In the genomic region with DNA sequence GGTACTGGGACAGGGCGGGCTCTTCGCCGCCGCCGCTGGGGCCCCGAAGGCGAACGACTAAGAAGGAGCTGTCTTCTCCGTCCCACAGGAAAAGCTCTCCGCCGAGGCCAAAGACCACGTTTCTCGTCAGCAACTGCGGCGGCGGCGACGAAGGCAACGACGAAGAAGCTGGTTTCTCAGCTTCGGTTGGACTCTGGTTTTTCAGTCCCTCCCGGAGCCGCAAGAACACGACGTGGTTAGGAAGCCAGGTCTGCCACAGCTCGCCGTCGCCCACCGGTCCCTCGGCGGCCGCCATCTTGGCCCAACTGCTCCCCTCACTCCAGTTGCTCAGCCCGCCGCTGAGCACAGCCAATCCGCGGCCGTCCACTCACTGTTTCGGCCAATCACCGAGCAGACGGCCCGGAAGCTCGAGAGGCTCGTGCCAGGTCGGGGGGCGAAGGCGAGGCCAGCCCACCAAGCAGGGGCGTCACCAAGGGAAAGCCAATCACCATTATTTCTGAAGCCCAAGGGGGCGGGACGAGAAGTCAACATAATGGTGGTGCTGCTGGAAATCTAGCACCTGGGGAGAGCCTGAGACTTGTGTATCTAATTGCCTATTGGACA, we compare ENCODE assay signal across 8 cellular contexts. TPM values are rescaled to one million over a fixed set of nuclear protein-coding genes. Genes with fewer than 3 reads are reported as not detected.
DNase-seq lines count a peak whose midpoint lies in the region; ATAC-seq and TF ChIP-seq lines count a peak whose summit lies in the region.

A gene (minus strand): TSS at position 307 of the 603 bp plus-strand sequence. CDS start 12 bp downstream, at position 295.

- H3K27me3 ChIP-seq in SK-N-SH (ENCODE audit: insufficient read depth) (no peaks in the 10 kb centered on the region), suprapubic skin (no peaks in the 10 kb centered on the region)

- TF ChIP-seq RAD21 in SK-N-SH (IDR thresholded peaks at IDR 0.05; ENCODE audit: low read length) = no peak

- peaks cover 10% of the 10 kb centered on the region for H3F3A ChIP-seq in SK-N-SH (replicated peaks; ENCODE audit: insufficient read depth)

- H3K27ac ChIP-seq in SK-N-SH (ENCODE audit: low read depth in 2 of 2, low read length in 1 of 2) = peak within 1 kb of the TSS; percentile 76 to 82; a peak in 3 of 4 replicates
- H3K27ac ChIP-seq in suprapubic skin = peak within 1 kb of the TSS; percentile 92

- peak within 1 kb of the TSS; percentile 87 to 100 for H3K4me3 ChIP-seq in SK-N-SH (ENCODE audit: low read depth in 2 of 2, low read length in 1 of 2)
- peak within 1 kb of the TSS; percentile 77 for H3K4me3 ChIP-seq in suprapubic skin

- peak within 1 kb of the TSS; percentile 86 for H3K9ac ChIP-seq in SK-N-SH

- POLR2A ChIA-PET in SK-N-SH (lab: Yijun Ruan, JAX) = interaction anchor here (0.7 to 1.3 kb wide), 9 partner anchors 8 to 623 kb away, joined by 3 to 9 read pairs (median 5); a partner anchor contains a TSS

- H4K20me1 ChIP-seq in SK-N-SH (ENCODE audit: insufficient read depth) = no peaks in the 10 kb centered on the region

- H3K36me3 ChIP-seq in SK-N-SH (replicated peaks in 1 of 2; ENCODE audit: control insufficient read depth in 1 of 2, insufficient read depth in 2 of 2, low read length in 1 of 2) (peaks cover 36 to 52% of the 10 kb centered on the region in 2 experiments), suprapubic skin (peaks cover 26% of the 10 kb centered on the region)

- 0% methylated on average over 38 of the region's 49 CpGs for WGBS in SK-N-SH (ENCODE audit: low lambda C conversion rate)
- under 1% methylated on average over 35 of the region's 49 CpGs for WGBS in suprapubic skin

- H3K4me1 ChIP-seq in SK-N-SH (ENCODE audit: control insufficient read depth in 1 of 2, insufficient read depth in 2 of 2, low read depth in 1 of 2, low read length in 1 of 2) = peaks cover 6 to 17% of the 10 kb centered on the region in 2 experiments
- peaks cover 47% of the 10 kb centered on the region for H3K4me1 ChIP-seq in suprapubic skin

- TF ChIP-seq CTCF in SK-N-SH (IDR thresholded peaks at IDR 0.05) (no peak), suprapubic skin (IDR thresholded peaks at IDR 0.05) (no peak)

- H3K9me3 ChIP-seq in SK-N-SH = no peaks in the 10 kb centered on the region
- H3K9me3 ChIP-seq in suprapubic skin = no peaks in the 10 kb centered on the region

- peak within 1 kb of the TSS; percentile 94 for H3K4me2 ChIP-seq in SK-N-SH

- no peaks in the 10 kb centered on the region for H3K9me2 ChIP-seq in SK-N-SH

- ATAC-seq in HG02571 (IDR thresholded peaks at IDR 0.05; ENCODE audit: unreplicated experiment) = peak; percentile 88

- TF ChIP-seq POLR2A in suprapubic skin (IDR thresholded peaks at IDR 0.05) = peak; percentile 70 to 72

- H2AFZ ChIP-seq in SK-N-SH (ENCODE audit: low read depth) = peak within 1 kb of the TSS; percentile 86

- peak; percentile 90 for DNase-seq in GM04504 (ENCODE audit: low read depth)
- DNase-seq in NCI-H1048 (lab: John Stamatoyannopoulos, UW) = peak; percentile 86
- DNase-seq in SK-N-SH = peak; percentile 96
- peak; percentile 98 for DNase-seq in activated naive CD4-positive, alpha-beta T cell treated with anti-CD3 and anti-CD28 coated beads, Interleukin-2, amount 50 U/mL, for 16 hours
- peak; percentile 99 for DNase-seq in germinal center (ENCODE audit: low spot score)
- DNase-seq in nucleus accumbens (lab: John Stamatoyannopoulos, UW) = peak; percentile 74 to 99 (median 97)
- peak; percentile 97 to 98 for DNase-seq in suprapubic skin (ENCODE audit: low spot score in 2 of 2)

- CTCF ChIA-PET in SK-N-SH (lab: Yijun Ruan, JAX) = interaction anchor here (0.8 to 2.5 kb wide), 2 partner anchors 18 to 20 kb away, joined by 4 to 12 read pairs; a partner anchor contains a TSS

- peaks cover 73% of the 10 kb centered on the region for H3K79me2 ChIP-seq in SK-N-SH (ENCODE audit: insufficient read depth)

- TF ChIP-seq EP300 in SK-N-SH (IDR thresholded peaks at IDR 0.05; ENCODE audit: borderline replicate concordance in 1 of 2, low read depth in 1 of 2, low read length in 1 of 2) (no peak), suprapubic skin (IDR thresholded peaks at IDR 0.05) (no peak)

TF ChIP-seq in SK-N-SH, 30 proteins besides CTCF, POLR2A, EP300 and RAD21:
- TF ChIP-seq, protein P1, sequence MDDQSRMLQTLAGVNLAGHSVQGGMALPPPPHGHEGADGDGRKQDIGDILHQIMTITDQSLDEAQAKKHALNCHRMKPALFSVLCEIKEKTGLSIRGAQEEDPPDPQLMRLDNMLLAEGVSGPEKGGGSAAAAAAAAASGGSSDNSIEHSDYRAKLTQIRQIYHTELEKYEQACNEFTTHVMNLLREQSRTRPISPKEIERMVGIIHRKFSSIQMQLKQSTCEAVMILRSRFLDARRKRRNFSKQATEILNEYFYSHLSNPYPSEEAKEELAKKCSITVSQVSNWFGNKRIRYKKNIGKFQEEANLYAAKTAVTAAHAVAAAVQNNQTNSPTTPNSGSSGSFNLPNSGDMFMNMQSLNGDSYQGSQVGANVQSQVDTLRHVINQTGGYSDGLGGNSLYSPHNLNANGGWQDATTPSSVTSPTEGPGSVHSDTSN (IDR thresholded peaks at IDR 0.05) = no peak
- TF ChIP-seq, protein P2, sequence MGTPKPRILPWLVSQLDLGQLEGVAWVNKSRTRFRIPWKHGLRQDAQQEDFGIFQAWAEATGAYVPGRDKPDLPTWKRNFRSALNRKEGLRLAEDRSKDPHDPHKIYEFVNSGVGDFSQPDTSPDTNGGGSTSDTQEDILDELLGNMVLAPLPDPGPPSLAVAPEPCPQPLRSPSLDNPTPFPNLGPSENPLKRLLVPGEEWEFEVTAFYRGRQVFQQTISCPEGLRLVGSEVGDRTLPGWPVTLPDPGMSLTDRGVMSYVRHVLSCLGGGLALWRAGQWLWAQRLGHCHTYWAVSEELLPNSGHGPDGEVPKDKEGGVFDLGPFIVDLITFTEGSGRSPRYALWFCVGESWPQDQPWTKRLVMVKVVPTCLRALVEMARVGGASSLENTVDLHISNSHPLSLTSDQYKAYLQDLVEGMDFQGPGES (IDR thresholded peaks at IDR 0.05; ENCODE audit: low read depth, low read length) = peak; percentile 47
- peak; percentile 73 for TF ChIP-seq RFX5 (IDR thresholded peaks at IDR 0.05; ENCODE audit: low read length)
- TF ChIP-seq GABPA (IDR thresholded peaks at IDR 0.05; ENCODE audit: low read depth) = peak; percentile 72
- TF ChIP-seq YY1 (IDR thresholded peaks at IDR 0.05; ENCODE audit: low read depth) = peak; percentile 92
- TF ChIP-seq FOXJ3 (CRISPR knock-in tag; IDR thresholded peaks at IDR 0.05) = no peak
- peak; percentile 91 for TF ChIP-seq TAF1 (IDR thresholded peaks at IDR 0.05; ENCODE audit: borderline replicate concordance, low read depth, low read length)
- peak; percentile 74; the same call in 1 of the 2 replicates for TF ChIP-seq POLR2AphosphoS5 (IDR thresholded peaks at IDR 0.05; ENCODE audit: low read depth, low read length)
- TF ChIP-seq GATA2 (CRISPR knock-in tag; IDR thresholded peaks at IDR 0.05) = no peak
- TF ChIP-seq, protein P3, sequence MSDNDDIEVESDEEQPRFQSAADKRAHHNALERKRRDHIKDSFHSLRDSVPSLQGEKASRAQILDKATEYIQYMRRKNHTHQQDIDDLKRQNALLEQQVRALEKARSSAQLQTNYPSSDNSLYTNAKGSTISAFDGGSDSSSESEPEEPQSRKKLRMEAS (IDR thresholded peaks at IDR 0.05; ENCODE audit: low read depth) = no peak
- no peak for TF ChIP-seq EZH2phosphoT487 (IDR thresholded peaks at IDR 0.05; ENCODE audit: borderline replicate concordance, low read depth)
- TF ChIP-seq, protein P4, sequence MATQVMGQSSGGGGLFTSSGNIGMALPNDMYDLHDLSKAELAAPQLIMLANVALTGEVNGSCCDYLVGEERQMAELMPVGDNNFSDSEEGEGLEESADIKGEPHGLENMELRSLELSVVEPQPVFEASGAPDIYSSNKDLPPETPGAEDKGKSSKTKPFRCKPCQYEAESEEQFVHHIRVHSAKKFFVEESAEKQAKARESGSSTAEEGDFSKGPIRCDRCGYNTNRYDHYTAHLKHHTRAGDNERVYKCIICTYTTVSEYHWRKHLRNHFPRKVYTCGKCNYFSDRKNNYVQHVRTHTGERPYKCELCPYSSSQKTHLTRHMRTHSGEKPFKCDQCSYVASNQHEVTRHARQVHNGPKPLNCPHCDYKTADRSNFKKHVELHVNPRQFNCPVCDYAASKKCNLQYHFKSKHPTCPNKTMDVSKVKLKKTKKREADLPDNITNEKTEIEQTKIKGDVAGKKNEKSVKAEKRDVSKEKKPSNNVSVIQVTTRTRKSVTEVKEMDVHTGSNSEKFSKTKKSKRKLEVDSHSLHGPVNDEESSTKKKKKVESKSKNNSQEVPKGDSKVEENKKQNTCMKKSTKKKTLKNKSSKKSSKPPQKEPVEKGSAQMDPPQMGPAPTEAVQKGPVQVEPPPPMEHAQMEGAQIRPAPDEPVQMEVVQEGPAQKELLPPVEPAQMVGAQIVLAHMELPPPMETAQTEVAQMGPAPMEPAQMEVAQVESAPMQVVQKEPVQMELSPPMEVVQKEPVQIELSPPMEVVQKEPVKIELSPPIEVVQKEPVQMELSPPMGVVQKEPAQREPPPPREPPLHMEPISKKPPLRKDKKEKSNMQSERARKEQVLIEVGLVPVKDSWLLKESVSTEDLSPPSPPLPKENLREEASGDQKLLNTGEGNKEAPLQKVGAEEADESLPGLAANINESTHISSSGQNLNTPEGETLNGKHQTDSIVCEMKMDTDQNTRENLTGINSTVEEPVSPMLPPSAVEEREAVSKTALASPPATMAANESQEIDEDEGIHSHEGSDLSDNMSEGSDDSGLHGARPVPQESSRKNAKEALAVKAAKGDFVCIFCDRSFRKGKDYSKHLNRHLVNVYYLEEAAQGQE (IDR thresholded peaks at IDR 0.05; ENCODE audit: low read depth, low read length) = no peak
- peak; percentile 66 for TF ChIP-seq CHD2 (IDR thresholded peaks at IDR 0.05; ENCODE audit: low read length, partially characterized antibody)
- TF ChIP-seq, protein P5, sequence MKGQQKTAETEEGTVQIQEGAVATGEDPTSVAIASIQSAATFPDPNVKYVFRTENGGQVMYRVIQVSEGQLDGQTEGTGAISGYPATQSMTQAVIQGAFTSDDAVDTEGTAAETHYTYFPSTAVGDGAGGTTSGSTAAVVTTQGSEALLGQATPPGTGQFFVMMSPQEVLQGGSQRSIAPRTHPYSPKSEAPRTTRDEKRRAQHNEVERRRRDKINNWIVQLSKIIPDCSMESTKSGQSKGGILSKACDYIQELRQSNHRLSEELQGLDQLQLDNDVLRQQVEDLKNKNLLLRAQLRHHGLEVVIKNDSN (IDR thresholded peaks at IDR 0.05; ENCODE audit: borderline replicate concordance, low read depth) = peak; percentile 13; the same call in 1 of the 2 replicates

RNA-seq across cellular contexts. Expression of the gene that starts here (rescaled TPM):
- polyA plus RNA-seq in SK-N-SH (2012; rRNA removed) = 54.1 and 62.4 TPM in 2 replicates
- polyA plus RNA-seq in SK-N-SH (2012; cell fraction: cytosol; rRNA removed) = 54.8 and 59.8 TPM in 2 replicates
- 45.2 and 62.2 TPM in 2 replicates for polyA plus RNA-seq in SK-N-SH (2012; cell fraction: nucleus; rRNA removed)
- total RNA-seq in suprapubic skin = 10 to 100 TPM; 64.4 to 87.1 (median 75.6) TPM

Comparison
In these comparisons a context has a peak if more than half of its experiments do, and no peak if none do; other contexts are left out.
1. Peak in every context shown above with its lines: DNase-seq, ATAC-seq, H3K4me3 ChIP-seq and H3K27ac ChIP-seq.